ENCODE assay signal across 1 cellular context in the genomic region with DNA sequence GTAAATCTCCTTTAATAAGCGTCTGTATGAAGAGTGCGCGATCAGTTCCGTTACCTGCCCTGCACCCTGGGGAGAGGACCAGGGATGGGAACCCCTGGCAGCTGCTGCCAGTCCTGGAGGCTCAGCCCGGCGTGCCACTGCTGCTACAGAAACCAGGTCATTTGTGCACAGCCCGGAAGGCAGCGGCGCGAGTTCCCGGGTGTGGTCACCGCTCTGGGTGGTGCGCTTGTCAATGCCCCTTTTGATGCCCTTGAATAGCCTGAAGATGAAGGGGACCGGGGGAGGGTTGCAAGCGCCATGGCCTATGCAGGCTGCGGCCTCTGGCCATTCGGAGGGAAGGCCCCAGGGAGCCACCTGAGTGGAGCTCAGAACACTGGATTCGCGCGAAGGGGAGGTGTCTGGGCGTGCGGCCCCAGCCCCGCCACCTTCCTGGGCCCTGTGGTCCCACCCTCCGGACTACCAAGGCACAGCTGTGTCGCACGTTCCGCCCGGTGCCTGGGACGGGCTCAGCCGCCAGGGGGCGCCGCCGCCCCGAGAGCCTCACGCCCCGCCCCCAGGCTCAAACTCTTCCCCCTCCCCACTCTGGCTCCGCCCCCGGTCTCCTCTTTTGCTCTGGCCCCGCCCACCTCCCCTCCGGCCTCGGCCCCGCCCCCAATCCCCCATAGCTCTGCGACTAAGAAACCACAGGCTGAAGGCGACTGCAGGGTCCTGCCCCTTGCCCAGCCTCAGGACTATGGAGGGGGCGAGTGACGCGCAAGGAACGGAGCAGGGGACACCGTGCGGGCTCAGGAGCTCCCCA.
TF ChIP-seq lines count a peak whose summit lies in the region.

No MANE protein-coding gene starts in this region.

TF ChIP-seq in WTC11, 78 proteins besides CTCF, POLR2A, EP300 and RAD21 (continued from another document):
- TF ChIP-seq, protein P1, sequence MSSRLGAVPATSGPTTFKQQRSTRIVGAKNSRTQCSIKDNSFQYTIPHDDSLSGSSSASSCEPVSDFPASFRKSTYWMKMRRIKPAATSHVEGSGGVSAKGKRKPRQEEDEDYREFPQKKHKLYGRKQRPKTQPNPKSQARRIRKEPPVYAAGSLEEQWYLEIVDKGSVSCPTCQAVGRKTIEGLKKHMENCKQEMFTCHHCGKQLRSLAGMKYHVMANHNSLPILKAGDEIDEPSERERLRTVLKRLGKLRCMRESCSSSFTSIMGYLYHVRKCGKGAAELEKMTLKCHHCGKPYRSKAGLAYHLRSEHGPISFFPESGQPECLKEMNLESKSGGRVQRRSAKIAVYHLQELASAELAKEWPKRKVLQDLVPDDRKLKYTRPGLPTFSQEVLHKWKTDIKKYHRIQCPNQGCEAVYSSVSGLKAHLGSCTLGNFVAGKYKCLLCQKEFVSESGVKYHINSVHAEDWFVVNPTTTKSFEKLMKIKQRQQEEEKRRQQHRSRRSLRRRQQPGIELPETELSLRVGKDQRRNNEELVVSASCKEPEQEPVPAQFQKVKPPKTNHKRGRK (CRISPR knock-in tag; IDR thresholded peaks at IDR 0.05; ENCODE audit: borderline replicate concordance), result no peak
- TF ChIP-seq, protein P2, sequence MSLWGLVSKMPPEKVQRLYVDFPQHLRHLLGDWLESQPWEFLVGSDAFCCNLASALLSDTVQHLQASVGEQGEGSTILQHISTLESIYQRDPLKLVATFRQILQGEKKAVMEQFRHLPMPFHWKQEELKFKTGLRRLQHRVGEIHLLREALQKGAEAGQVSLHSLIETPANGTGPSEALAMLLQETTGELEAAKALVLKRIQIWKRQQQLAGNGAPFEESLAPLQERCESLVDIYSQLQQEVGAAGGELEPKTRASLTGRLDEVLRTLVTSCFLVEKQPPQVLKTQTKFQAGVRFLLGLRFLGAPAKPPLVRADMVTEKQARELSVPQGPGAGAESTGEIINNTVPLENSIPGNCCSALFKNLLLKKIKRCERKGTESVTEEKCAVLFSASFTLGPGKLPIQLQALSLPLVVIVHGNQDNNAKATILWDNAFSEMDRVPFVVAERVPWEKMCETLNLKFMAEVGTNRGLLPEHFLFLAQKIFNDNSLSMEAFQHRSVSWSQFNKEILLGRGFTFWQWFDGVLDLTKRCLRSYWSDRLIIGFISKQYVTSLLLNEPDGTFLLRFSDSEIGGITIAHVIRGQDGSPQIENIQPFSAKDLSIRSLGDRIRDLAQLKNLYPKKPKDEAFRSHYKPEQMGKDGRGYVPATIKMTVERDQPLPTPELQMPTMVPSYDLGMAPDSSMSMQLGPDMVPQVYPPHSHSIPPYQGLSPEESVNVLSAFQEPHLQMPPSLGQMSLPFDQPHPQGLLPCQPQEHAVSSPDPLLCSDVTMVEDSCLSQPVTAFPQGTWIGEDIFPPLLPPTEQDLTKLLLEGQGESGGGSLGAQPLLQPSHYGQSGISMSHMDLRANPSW (CRISPR knock-in tag; conservative IDR thresholded peaks at IDR 0.05; ENCODE audit: low read depth), result no peak
- TF ChIP-seq TCF7 (CRISPR knock-in tag; IDR thresholded peaks at IDR 0.05; ENCODE audit: low read depth), result no peak
- TF ChIP-seq, protein P3, sequence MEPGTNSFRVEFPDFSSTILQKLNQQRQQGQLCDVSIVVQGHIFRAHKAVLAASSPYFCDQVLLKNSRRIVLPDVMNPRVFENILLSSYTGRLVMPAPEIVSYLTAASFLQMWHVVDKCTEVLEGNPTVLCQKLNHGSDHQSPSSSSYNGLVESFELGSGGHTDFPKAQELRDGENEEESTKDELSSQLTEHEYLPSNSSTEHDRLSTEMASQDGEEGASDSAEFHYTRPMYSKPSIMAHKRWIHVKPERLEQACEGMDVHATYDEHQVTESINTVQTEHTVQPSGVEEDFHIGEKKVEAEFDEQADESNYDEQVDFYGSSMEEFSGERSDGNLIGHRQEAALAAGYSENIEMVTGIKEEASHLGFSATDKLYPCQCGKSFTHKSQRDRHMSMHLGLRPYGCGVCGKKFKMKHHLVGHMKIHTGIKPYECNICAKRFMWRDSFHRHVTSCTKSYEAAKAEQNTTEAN (CRISPR knock-in tag; IDR thresholded peaks at IDR 0.05), result 0 out of 2 replicates have a peak, but pooled peaks have one; percentile 42
- TF ChIP-seq JUN (CRISPR knock-in tag; IDR thresholded peaks at IDR 0.05), result no peak
- TF ChIP-seq SMAD4 (CRISPR knock-in tag; IDR thresholded peaks at IDR 0.05), result no peak
- TF ChIP-seq, protein P4, sequence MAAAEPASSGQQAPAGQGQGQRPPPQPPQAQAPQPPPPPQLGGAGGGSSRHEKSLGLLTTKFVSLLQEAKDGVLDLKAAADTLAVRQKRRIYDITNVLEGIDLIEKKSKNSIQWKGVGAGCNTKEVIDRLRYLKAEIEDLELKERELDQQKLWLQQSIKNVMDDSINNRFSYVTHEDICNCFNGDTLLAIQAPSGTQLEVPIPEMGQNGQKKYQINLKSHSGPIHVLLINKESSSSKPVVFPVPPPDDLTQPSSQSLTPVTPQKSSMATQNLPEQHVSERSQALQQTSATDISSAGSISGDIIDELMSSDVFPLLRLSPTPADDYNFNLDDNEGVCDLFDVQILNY (CRISPR knock-in tag; IDR thresholded peaks at IDR 0.05), result no peak
